Comparison of ENCODE assay signal across 20 cellular contexts in genomic region chr5:99179206-99179605, GRCh38.
"Had no signal": no experiment of that assay in that cellular context is flagged by ENCODE, and none has a peak within 500 bp of the region (broad histone marks: within the 10 kb centered on the region; RNA-seq: fewer than 3 reads in every experiment).

No MANE protein-coding gene starts in this region.

- H3K9me3 ChIP-seq: SJSA1, SK-N-SH had no signal

- H3K27me3 ChIP-seq: SJSA1 had no signal

- H3K4me1 ChIP-seq: SJSA1 had no signal

- H3K27ac ChIP-seq: HL-60, SJSA1 had no signal

- H3K4me3 ChIP-seq: SJSA1 had no signal

- DNase-seq: KBM-7, NCI-H1092, NCI-H1105 treated with DMSO at 0.1 percent for 48 hours, NCI-H1417 treated with DMSO at 0.1 percent for 48 hours, NCI-H146, NCI-H1694 treated with DMSO at 0.1 percent for 48 hours, NCI-H1930, NCI-H2081, NCI-H2107, NCI-H2227 treated with DMSO at 0.1 percent for 48 hours, NCI-H524 treated with DMSO at 0.1 percent for 48 hours, NCI-H69, NCI-H774, Right ventricle myocardium superior, RPMI8226, SIG-M5, SK-N-SH, SW 1271 had no signal

- H3K36me3 ChIP-seq: SJSA1 had no signal
